Comparison of ENCODE assay signal across 15 cellular contexts in the genomic region with DNA sequence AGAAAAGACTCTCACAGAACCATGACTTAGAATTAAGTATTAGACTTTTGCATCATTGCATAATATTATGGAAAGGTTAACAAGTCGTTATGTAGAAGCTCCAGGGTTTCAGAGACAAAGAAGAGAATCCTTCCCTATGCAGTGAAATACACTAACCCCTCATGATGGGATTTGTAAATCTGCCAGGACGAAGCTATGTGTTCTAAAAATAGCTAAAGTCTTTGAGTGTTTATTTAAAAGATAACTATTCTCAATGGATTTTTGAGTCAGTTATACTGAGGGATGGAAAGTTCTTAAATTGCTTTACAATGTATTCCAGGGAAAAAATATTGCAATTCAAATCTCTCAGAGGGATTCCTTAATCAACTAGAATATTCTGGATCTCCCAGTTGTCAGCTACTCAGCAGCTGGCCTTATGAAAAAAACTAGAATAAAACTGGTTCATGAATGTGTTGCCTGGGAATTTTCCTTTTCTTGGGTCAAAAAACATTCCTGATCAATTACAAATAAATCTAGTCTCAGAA.
A peak's percentile ranks its signal among the peaks of the same experiment; 100 is the strongest.
DNase-seq lines count a peak whose midpoint lies in the region; ATAC-seq and TF ChIP-seq lines count a peak whose summit lies in the region.
"Had no signal": no experiment of that assay in that cellular context is flagged by ENCODE, and none has a peak within 500 bp of the region (broad histone marks: within the 10 kb centered on the region; RNA-seq: fewer than 3 reads in every experiment).

No MANE protein-coding gene starts in this region.

- no peaks in the 10 kb centered on the region for H3K9me3 ChIP-seq in cardiac muscle cell (ENCODE audit: low read depth)

- DNase-seq in cardiac muscle cell (ENCODE audit: low read depth in 1 of 2, low spot score in 1 of 2) (peak; percentile 35 to 44), cardiac septum (ENCODE audit: low spot score) (no peak), choroid plexus epithelial cell (ENCODE audit: low read depth) (peak; percentile 44), left kidney (ENCODE audit: low read depth, low spot score) (peak; percentile 28), Calu3 (no peak)
- no peak for DNase-seq in activated CD4-positive, CD25-positive, alpha-beta regulatory T cell treated with anti-CD3 and anti-CD28 coated beads, Interleukin-2, amount 50 U/mL, for 72 hours
- no peak for DNase-seq in activated T-helper 2 cell treated with anti-CD3 and anti-CD28 coated beads, Interferon-gamma antibody, Interleukin-2, Interleukin-4, amounts not matched to agents 10 μg/mL and 5 μg/mL and 100 μg/mL, durations not matched to agents 14 hours and 24 hours and 36 hours (ENCODE audit: low spot score)
- DNase-seq: C1 segment of cervical spinal cord, DMS153, KG1, NCI-H1048, NCI-H1694, NCI-H2107, NCI-H69 had no signal

- BruUV-seq in Calu3 (replicated peaks; lab: Mats Ljungman, UMichigan), result no TSS peak

- ATAC-seq in GM21515 (IDR thresholded peaks at IDR 0.05; ENCODE audit: unreplicated experiment), result no peak

- H3K4me1 Mint-ChIP-seq in Calu3 (ENCODE audit: low read depth, unreplicated experiment), result no peaks in the 10 kb centered on the region
- peaks cover 4% of the 10 kb centered on the region for H3K4me1 Mint-ChIP-seq in activated T-helper 2 cell treated with anti-CD3 and anti-CD28 coated beads, Interferon-gamma antibody, Interleukin-2, Interleukin-4, amounts not matched to agents 10 μg/mL and 5 μg/mL and 100 μg/mL, durations not matched to agents 14 hours and 24 hours and 36 hours (ENCODE audit: low read depth)

- TF ChIP-seq CTCF in cardiac muscle cell (IDR thresholded peaks at IDR 0.05; ENCODE audit: low read depth, low read length) (no peak), choroid plexus epithelial cell (conservative IDR thresholded peaks at IDR 0.05; ENCODE audit: low read depth, low read length) (no peak), Calu3 (IDR thresholded peaks at IDR 0.05; ENCODE audit: unreplicated experiment) (no peak)

- H3K4me1 ChIP-seq in cardiac muscle cell (ENCODE audit: low read depth), result peaks cover 41% of the 10 kb centered on the region

- H3K4me3 Mint-ChIP-seq in Calu3 (ENCODE audit: low read depth, unreplicated experiment), result no peak overlapping the region
- no peak overlapping the region for H3K4me3 Mint-ChIP-seq in activated T-helper 2 cell treated with anti-CD3 and anti-CD28 coated beads, Interferon-gamma antibody, Interleukin-2, Interleukin-4, amounts not matched to agents 10 μg/mL and 5 μg/mL and 100 μg/mL, durations not matched to agents 14 hours and 24 hours and 36 hours (ENCODE audit: low read depth)

- no peak overlapping the region for H3K27ac Mint-ChIP-seq in Calu3 (ENCODE audit: unreplicated experiment)
- H3K27ac Mint-ChIP-seq in activated T-helper 2 cell treated with anti-CD3 and anti-CD28 coated beads, Interferon-gamma antibody, Interleukin-2, Interleukin-4, amounts not matched to agents 10 μg/mL and 5 μg/mL and 100 μg/mL, durations not matched to agents 14 hours and 24 hours and 36 hours, result no peak overlapping the region

- no peaks in the 10 kb centered on the region for H3K36me3 Mint-ChIP-seq in Calu3 (ENCODE audit: insufficient read depth, unreplicated experiment)
- no peaks in the 10 kb centered on the region for H3K36me3 Mint-ChIP-seq in activated T-helper 2 cell treated with anti-CD3 and anti-CD28 coated beads, Interferon-gamma antibody, Interleukin-2, Interleukin-4, amounts not matched to agents 10 μg/mL and 5 μg/mL and 100 μg/mL, durations not matched to agents 14 hours and 24 hours and 36 hours (ENCODE audit: low read depth)

- CTCF ChIA-PET in Calu3 (lab: Charles Lee), result interaction anchor here (0.7 kb wide), 1 partner anchor 50 kb away, joined by 3 read pairs; no protein-coding TSS in a partner anchor

- H3K4me3 ChIP-seq in cardiac muscle cell, result no peak overlapping the region
- H3K4me3 ChIP-seq in choroid plexus epithelial cell (ENCODE audit: low read depth, low read length), result no peak overlapping the region

- H3K36me3 ChIP-seq in cardiac muscle cell, result no peaks in the 10 kb centered on the region

- no peaks in the 10 kb centered on the region for H3K9me3 Mint-ChIP-seq in Calu3 (ENCODE audit: low read depth, unreplicated experiment)
- no peaks in the 10 kb centered on the region for H3K9me3 Mint-ChIP-seq in activated T-helper 2 cell treated with anti-CD3 and anti-CD28 coated beads, Interferon-gamma antibody, Interleukin-2, Interleukin-4, amounts not matched to agents 10 μg/mL and 5 μg/mL and 100 μg/mL, durations not matched to agents 14 hours and 24 hours and 36 hours

- H3K27me3 Mint-ChIP-seq in Calu3 (ENCODE audit: unreplicated experiment), result peaks cover 6% of the 10 kb centered on the region
- H3K27me3 Mint-ChIP-seq in activated T-helper 2 cell treated with anti-CD3 and anti-CD28 coated beads, Interferon-gamma antibody, Interleukin-2, Interleukin-4, amounts not matched to agents 10 μg/mL and 5 μg/mL and 100 μg/mL, durations not matched to agents 14 hours and 24 hours and 36 hours (ENCODE audit: low read depth), result no peaks in the 10 kb centered on the region

- no peaks in the 10 kb centered on the region for H3K27me3 ChIP-seq in cardiac muscle cell

- intact Hi-C loops in cardiac septum (cut with DNase I) (no loop called here), Calu3 (cut with micrococcal nuclease; ENCODE audit: unreplicated experiment) (no loop called here)
- intact Hi-C loops in activated T-helper 2 cell treated with anti-CD3 and anti-CD28 coated beads, Interferon-gamma antibody, Interleukin-2, Interleukin-4, amounts not matched to agents 10 μg/mL and 5 μg/mL and 100 μg/mL, durations not matched to agents 14 hours and 24 hours and 36 hours (cut with micrococcal nuclease), result no loop called here

- no peak overlapping the region for H3K27ac ChIP-seq in cardiac muscle cell

Comparison
In these comparisons a context has a peak if more than half of its experiments do, and no peak if none do; other contexts are left out.
1. DNase-seq: peak in cardiac muscle cell (2 of 2), choroid plexus epithelial cell (single experiment) and left kidney (single experiment); none in cardiac septum (single experiment), Calu3 (single experiment), activated CD4-positive, CD25-positive, alpha-beta regulatory T cell treated with anti-CD3 and anti-CD28 coated beads, Interleukin-2, amount 50 U/mL, for 72 hours (single experiment) and activated T-helper 2 cell treated with anti-CD3 and anti-CD28 coated beads, Interferon-gamma antibody, Interleukin-2, Interleukin-4, amounts not matched to agents 10 μg/mL and 5 μg/mL and 100 μg/mL, durations not matched to agents 14 hours and 24 hours and 36 hours (single experiment).